Comparison of ENCODE assay signal across 21 cellular contexts in the genomic region with DNA sequence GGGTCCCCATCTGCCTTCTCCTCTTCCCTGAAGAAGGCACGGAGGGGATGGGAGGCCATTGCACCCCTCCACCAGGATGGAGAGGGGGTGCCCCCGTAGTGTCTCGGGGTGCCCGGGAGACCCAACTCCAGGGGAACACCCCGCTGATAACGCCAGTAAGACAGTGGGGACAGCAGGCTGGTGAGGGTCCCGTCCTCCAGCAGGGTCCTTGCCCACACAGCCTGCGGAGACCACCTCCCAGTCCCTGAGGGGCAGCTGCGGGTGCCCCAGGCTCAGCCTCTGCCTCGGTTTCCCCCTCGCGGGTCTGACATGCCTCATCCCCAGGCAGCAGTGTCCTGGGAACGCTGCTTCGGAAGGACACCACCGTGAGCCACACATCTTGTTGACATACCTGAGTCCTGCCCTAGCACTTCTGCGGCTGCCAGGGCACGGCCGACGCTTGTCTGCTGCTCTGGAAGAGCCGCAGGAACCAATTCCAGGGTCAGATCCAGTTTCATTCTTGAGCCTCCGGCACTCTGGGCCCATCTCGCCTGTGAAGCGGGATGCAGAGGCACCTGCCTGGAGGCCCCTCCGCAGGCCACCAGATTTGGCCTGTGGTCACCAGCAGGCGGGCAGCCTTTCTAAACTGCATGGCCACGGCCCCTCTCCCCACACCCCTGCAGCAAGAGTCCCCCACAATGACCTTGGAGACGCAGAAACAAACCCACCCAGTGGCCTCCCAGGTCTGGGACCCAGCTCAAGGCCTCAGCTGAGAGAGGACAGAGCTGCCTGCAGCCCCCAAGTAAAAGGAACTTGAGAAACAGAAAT. TPM values are rescaled to one million over a fixed set of nuclear protein-coding genes. Genes with fewer than 3 reads are reported as not detected.
DNase-seq lines count a peak whose midpoint lies in the region; ATAC-seq, FAIRE-seq and TF ChIP-seq lines count a peak whose summit lies in the region.
"Had no signal": no experiment of that assay in that cellular context is flagged by ENCODE, and none has a peak within 500 bp of the region (broad histone marks: within the 10 kb centered on the region; RNA-seq: fewer than 3 reads in every experiment).

No MANE protein-coding gene starts in this region.

- no peaks in the 10 kb centered on the region for H3K27me3 ChIP-seq in BLaER1 treated with 17β-estradiol and CSF1 and Interleukin-3, amounts not matched to agents 10 nM and 100 nM
- H3K27me3 ChIP-seq in pancreas (no peaks in the 10 kb centered on the region), A673 (replicated peaks; ENCODE audit: insufficient read depth, low read depth, low read length, poor library complexity) (no peaks in the 10 kb centered on the region)
- H3K27me3 ChIP-seq: MG63 had no signal

- no peak for ATAC-seq in activated T-cell treated with anti-CD3 and anti-CD28 coated beads, Interleukin-2, amount 50 U/mL, for 4 hours
- ATAC-seq in pancreas: no peak
- ATAC-seq: A549; CD8-positive, alpha-beta T cell; Panc1 had no signal

- peaks cover 3% of the 10 kb centered on the region for H3K4me1 Mint-ChIP-seq in activated T-cell treated with anti-CD3 and anti-CD28 coated beads, Interleukin-2, amount 50 U/mL, for 4 hours (ENCODE audit: low read depth)
- peaks cover 6% of the 10 kb centered on the region for H3K4me1 Mint-ChIP-seq in endothelial cell (ENCODE audit: unreplicated experiment)

- no peaks in the 10 kb centered on the region for H3K9me3 ChIP-seq in BLaER1 treated with 17β-estradiol and CSF1 and Interleukin-3, amounts not matched to agents 10 nM and 100 nM (replicated peaks in 1 of 11)
- no peaks in the 10 kb centered on the region for H3K9me3 ChIP-seq in pancreas
- H3K9me3 ChIP-seq in A673 (ENCODE audit: low read depth, low read length, poor library complexity, severe bottlenecking): no peaks in the 10 kb centered on the region
- H3K9me3 ChIP-seq: A549, MG63 had no signal

- H3K9ac ChIP-seq in BLaER1 treated with 17β-estradiol and CSF1 and Interleukin-3, amounts not matched to agents 10 nM and 100 nM: peak overlapping the region in 9 of 11 experiments; percentile 16 to 64 (median 53); a peak in 14 of 22 replicates

- intact Hi-C loops in pancreas (cut with DNase I) (no loop called here), A673 (cut with micrococcal nuclease; ENCODE audit: unreplicated experiment) (no loop called here)

- H3K4me1 ChIP-seq in BLaER1 treated with 17β-estradiol and CSF1 and Interleukin-3, amounts not matched to agents 10 nM and 100 nM: peaks cover 27 to 93% (median 78%) of the 10 kb centered on the region in 10 experiments
- H3K4me1 ChIP-seq in pancreas: no peaks in the 10 kb centered on the region
- no peaks in the 10 kb centered on the region for H3K4me1 ChIP-seq in A673 (ENCODE audit: insufficient read depth, low read length, poor library complexity, severe bottlenecking)

- BruUV-seq in A673 (replicated peaks; lab: Mats Ljungman, UMichigan): no TSS peak

- peak overlapping the region in 4 of 11 experiments; percentile 44 to 53 (median 50); a peak in 6 of 22 replicates for H3K27ac ChIP-seq in BLaER1 treated with 17β-estradiol and CSF1 and Interleukin-3, amounts not matched to agents 10 nM and 100 nM
- H3K27ac ChIP-seq in pancreas (no peak overlapping the region), A673 (ENCODE audit: low read depth, low read length, poor library complexity, severe bottlenecking) (no peak overlapping the region)
- H3K27ac ChIP-seq: A549 had no signal

- H3K4me3 Mint-ChIP-seq in activated T-cell treated with anti-CD3 and anti-CD28 coated beads, Interleukin-2, amount 50 U/mL, for 4 hours: no peak overlapping the region
- H3K4me3 Mint-ChIP-seq in endothelial cell (ENCODE audit: unreplicated experiment): no peak overlapping the region
- H3K4me3 Mint-ChIP-seq: CD8-positive, alpha-beta T cell; H9 had no signal

- FAIRE-seq in pancreas (lab: Jason Lieb, UNC): no peak
- FAIRE-seq: A549, GM12892, GM19239 had no signal

- peak overlapping the region in 1 of 10 experiments; percentile 25; a peak in 2 of 20 replicates for H3K4me3 ChIP-seq in BLaER1 treated with 17β-estradiol and CSF1 and Interleukin-3, amounts not matched to agents 10 nM and 100 nM
- H3K4me3 ChIP-seq in pancreas (no peak overlapping the region), A673 (ENCODE audit: low read depth, low read length, poor library complexity, severe bottlenecking) (no peak overlapping the region)
- H3K4me3 ChIP-seq: A549, MG63 had no signal

- POLR2A ChIA-PET in A673 (lab: Charles Lee; ENCODE audit: low non-redundant PET): no interaction called here

- DNase-seq in activated T-cell treated with anti-CD3 and anti-CD28 coated beads, Interleukin-2, amount 50 U/mL, for 1 hour: peak; percentile 17
- DNase-seq in activated T-cell treated with anti-CD3 and anti-CD28 coated beads, Interleukin-2, amount 50 U/mL, for 4 hours: no peak
- DNase-seq in endothelial cell (ENCODE audit: low spot score) (no peak), pancreas (peak in 4 of 6 donors; percentile 20 to 70 (median 36)), NCI-H524 (lab: John Stamatoyannopoulos, UW) (no peak), NCI-H1105 (lab: John Stamatoyannopoulos, UW) (no peak), A673 (ENCODE audit: low spot score) (no peak)
- DNase-seq: DND-41, GDM1, H9, MG63, NCI-H1092 treated with DMSO at 0.1 percent for 48 hours, NCI-H1694 treated with DMSO at 0.1 percent for 48 hours, NCI-H446, NCI-H82 had no signal

- no peaks in the 10 kb centered on the region for H3K27me3 Mint-ChIP-seq in activated T-cell treated with anti-CD3 and anti-CD28 coated beads, Interleukin-2, amount 50 U/mL, for 4 hours (ENCODE audit: low read depth)
- peaks cover 10% of the 10 kb centered on the region for H3K27me3 Mint-ChIP-seq in endothelial cell (ENCODE audit: unreplicated experiment)

- TF ChIP-seq CTCF in endothelial cell (IDR thresholded peaks at IDR 0.05; ENCODE audit: unreplicated experiment) (no peak), pancreas (IDR thresholded peaks at IDR 0.05) (no peak), A673 (conservative IDR thresholded peaks at IDR 0.05; ENCODE audit: low read depth, low read length) (no peak)

- peaks cover 0 to 15% (median 0%) of the 10 kb centered on the region in 11 experiments; a peak in 8 of 22 replicates for H3K36me3 ChIP-seq in BLaER1 treated with 17β-estradiol and CSF1 and Interleukin-3, amounts not matched to agents 10 nM and 100 nM
- H3K36me3 ChIP-seq in pancreas (peaks cover 0 to 21% (median 0%) of the 10 kb centered on the region in 3 donors), A673 (ENCODE audit: insufficient read depth, low read length, poor library complexity, severe bottlenecking) (no peaks in the 10 kb centered on the region)
- H3K36me3 ChIP-seq: MG63 had no signal

- 90 to 92% methylated on average over 26 to 27 of the region's 27 CpGs for WGBS in pancreas, 2 donors

- H4K20me1 ChIP-seq in BLaER1 treated with 17β-estradiol and CSF1 and Interleukin-3, amounts not matched to agents 10 nM and 100 nM: peaks cover 0 to 66% (median 24%) of the 10 kb centered on the region in 11 experiments; a peak in 17 of 22 replicates

- no peaks in the 10 kb centered on the region for H3K9me3 Mint-ChIP-seq in activated T-cell treated with anti-CD3 and anti-CD28 coated beads, Interleukin-2, amount 50 U/mL, for 4 hours
- H3K9me3 Mint-ChIP-seq in endothelial cell (ENCODE audit: unreplicated experiment): no peaks in the 10 kb centered on the region
- H3K9me3 Mint-ChIP-seq: CD8-positive, alpha-beta T cell; H9 had no signal

- CTCF ChIA-PET in A673 (lab: Charles Lee): interaction anchor here (0.5 kb wide), 1 partner anchor 207 kb away, joined by 3 read pairs; no protein-coding TSS in a partner anchor

- peak overlapping the region; percentile 24 for H3K27ac Mint-ChIP-seq in endothelial cell (ENCODE audit: unreplicated experiment)
- H3K27ac Mint-ChIP-seq: CD8-positive, alpha-beta T cell; H9 had no signal

- peak overlapping the region; percentile 7 to 98 (median 78); a peak in 20 of 22 replicates for H3K4me2 ChIP-seq in BLaER1 treated with 17β-estradiol and CSF1 and Interleukin-3, amounts not matched to agents 10 nM and 100 nM
- H3K4me2 ChIP-seq: A549 had no signal

- no peaks in the 10 kb centered on the region for H3K36me3 Mint-ChIP-seq in activated T-cell treated with anti-CD3 and anti-CD28 coated beads, Interleukin-2, amount 50 U/mL, for 4 hours (ENCODE audit: insufficient read depth)
- H3K36me3 Mint-ChIP-seq in endothelial cell (ENCODE audit: low read depth, unreplicated experiment): peaks cover 8% of the 10 kb centered on the region
- H3K36me3 Mint-ChIP-seq: CD8-positive, alpha-beta T cell had no signal

RNA-seq across cellular contexts. Expression of a gene that starts 39.9 kb away (rescaled TPM):
- 100 to 1,000 TPM; 117 to 122 (median 118) TPM for total RNA-seq in activated T-cell treated with anti-CD3 and anti-CD28 coated beads, Interleukin-2, amount 50 U/mL, for 4 hours
- total RNA-seq in endothelial cell (ENCODE audit: unreplicated experiment): 49.3 TPM
- 10 to 100 TPM; 12.2 to 19.6 (median 16.6) TPM for total RNA-seq in pancreas
- polyA plus RNA-seq in pancreas: 10 to 100 TPM; 19.1 to 27.6 TPM
- total RNA-seq in A673 (2021): 75.9 and 83.4 TPM in 2 replicates

Comparison
In these comparisons a context has a peak if more than half of its experiments do, and no peak if none do; other contexts are left out.
1. DNase-seq: peak in activated T-cell treated with anti-CD3 and anti-CD28 coated beads, Interleukin-2, amount 50 U/mL, for 1 hour (single experiment) and pancreas (4 of 6); none in activated T-cell treated with anti-CD3 and anti-CD28 coated beads, Interleukin-2, amount 50 U/mL, for 4 hours (single experiment), endothelial cell (single experiment), NCI-H524 (0 of 2), NCI-H1105 (single experiment) and A673 (single experiment).